ENCODE assay signal across 16 cellular contexts in genomic region chr18:39724652-39725051, GRCh38.
DNase-seq lines count a peak whose midpoint lies in the region; ATAC-seq, FAIRE-seq and TF ChIP-seq lines count a peak whose summit lies in the region.
"Had no signal": no experiment of that assay in that cellular context is flagged by ENCODE, and none has a peak within 500 bp of the region (broad histone marks: within the 10 kb centered on the region; RNA-seq: fewer than 3 reads in every experiment).

No MANE protein-coding gene starts in this region.

- H2BK15ac ChIP-seq in IMR-90 (ENCODE audit: low read depth, low read length): no peak overlapping the region

- FAIRE-seq in frontal cortex (lab: Jason Lieb, UNC): no peak
- FAIRE-seq: GM12892, H1 had no signal

- POLR2A ChIA-PET in IMR-90 (lab: Charles Lee; ENCODE audit: unreplicated experiment): no interaction called here

- no peak overlapping the region for H3K4ac ChIP-seq in IMR-90 (ENCODE audit: low read depth, low read length)

- DNase-seq in IMR-90: peak; percentile 33
- DNase-seq in astrocyte of the spinal cord (ENCODE audit: low read depth, low spot score): peak; percentile 30
- DNase-seq in fibroblast of lung (ENCODE audit: low read depth in 2 of 2): peak; percentile 17 to 20
- DNase-seq in retinal pigment epithelial cell (ENCODE audit: low read depth): peak; percentile 3
- DNase-seq in frontal cortex (ENCODE audit: low spot score in 2 of 2): no peak
- DNase-seq: C1 segment of cervical spinal cord, DMS 273 treated with DMSO at 0.1 percent for 48 hours, NCI-H187, NCI-H510A, NCI-H82, PC-3 had no signal

- no peak overlapping the region for H2BK120ac ChIP-seq in IMR-90 (ENCODE audit: low read depth, low read length)

- TF ChIP-seq POLR2A in IMR-90 (IDR thresholded peaks at IDR 0.05; ENCODE audit: low read depth, low read length): no peak

- no peak overlapping the region for H3K18ac ChIP-seq in IMR-90 (ENCODE audit: low read depth, low read length)

- dilution Hi-C loops in IMR-90 (cut with HindIII; ENCODE audit: low sequenced_read_pairs, unreplicated experiment): no loop called here

- H3K27me3 ChIP-seq in IMR-90 (ENCODE audit: control insufficient read depth, insufficient read depth, low read length) (no peaks in the 10 kb centered on the region), fibroblast of lung (ENCODE audit: control insufficient read depth, insufficient read depth, low read length) (no peaks in the 10 kb centered on the region)

- H4K91ac ChIP-seq in IMR-90 (ENCODE audit: insufficient read depth, low read depth, low read length): no peak overlapping the region

- H3K9me3 ChIP-seq in IMR-90 (ENCODE audit: control insufficient read depth, insufficient read depth, low read length) (no peaks in the 10 kb centered on the region), fibroblast of lung (ENCODE audit: control insufficient read depth, insufficient read depth, low read depth, low read length) (no peaks in the 10 kb centered on the region)

- H2AFZ ChIP-seq in IMR-90 (replicated peaks; ENCODE audit: low read length, poor library complexity): no peak overlapping the region
- no peak overlapping the region for H2AFZ ChIP-seq in fibroblast of lung (ENCODE audit: low read length)

- ATAC-seq in IMR-90 (ENCODE audit: low read depth): no peak
- no peak for ATAC-seq in HG03457 (IDR thresholded peaks at IDR 0.05; ENCODE audit: unreplicated experiment)
- ATAC-seq in GM21447 (IDR thresholded peaks at IDR 0.05; ENCODE audit: unreplicated experiment): no peak
- ATAC-seq: PC-3 had no signal

- H3K4me3 ChIP-seq in IMR-90 (ENCODE audit: insufficient read depth, low read depth, low read length) (no peak overlapping the region), astrocyte of the spinal cord (ENCODE audit: low read depth, low read length) (no peak overlapping the region), fibroblast of lung (replicated peaks in 1 of 4; ENCODE audit: control extremely low read depth in 1 of 4, insufficient read depth in 1 of 4, low read depth in 3 of 4, low read length in 4 of 4) (no peak overlapping the region), retinal pigment epithelial cell (ENCODE audit: low read length) (no peak overlapping the region)

- H3K36me3 ChIP-seq in IMR-90 (ENCODE audit: control insufficient read depth, insufficient read depth, low read length) (no peaks in the 10 kb centered on the region), fibroblast of lung (ENCODE audit: control insufficient read depth, insufficient read depth, low read length) (no peaks in the 10 kb centered on the region)

- TF ChIP-seq CTCF in IMR-90 (conservative IDR thresholded peaks at IDR 0.05; ENCODE audit: low read depth, low read length) (no peak), astrocyte of the spinal cord (IDR thresholded peaks at IDR 0.05; ENCODE audit: low read depth, low read length) (no peak), fibroblast of lung (conservative IDR thresholded peaks at IDR 0.05 in 1 of 2, IDR thresholded peaks at IDR 0.05 in 1 of 2; ENCODE audit: low read depth in 1 of 2, low read length in 2 of 2) (no peak), retinal pigment epithelial cell (conservative IDR thresholded peaks at IDR 0.05; ENCODE audit: low read depth, low read length) (no peak)

- H3K23ac ChIP-seq in IMR-90 (ENCODE audit: low read depth, low read length): no peak overlapping the region

- in situ Hi-C loops in IMR-90 (cut with MboI; ENCODE audit: low sequenced_read_pairs): no loop called here
- in situ Hi-C loops in astrocyte of the spinal cord (cut with HindIII; ENCODE audit: low sequenced_read_pairs): no loop called here

- BruUV-seq in IMR-90 (replicated peaks; lab: Mats Ljungman, UMichigan): no TSS peak

- H3K9ac ChIP-seq in IMR-90 (ENCODE audit: low read depth, low read length) (no peak overlapping the region), fibroblast of lung (ENCODE audit: insufficient read depth, low read length) (no peak overlapping the region)

- H3K27ac ChIP-seq in IMR-90 (ENCODE audit: insufficient read depth, low read length) (no peak overlapping the region), fibroblast of lung (ENCODE audit: insufficient read depth, low read length) (no peak overlapping the region)
- H3K27ac ChIP-seq: RWPE1 had no signal

- CTCF ChIA-PET in IMR-90 (lab: Yijun Ruan, JAX): interaction anchor here (1.0 kb wide), 1 partner anchor 16 kb away, joined by 3 read pairs; no protein-coding TSS in a partner anchor

- no peaks in the 10 kb centered on the region for H3K9me1 ChIP-seq in IMR-90 (ENCODE audit: insufficient read depth, low read length)

- intact Hi-C loops in IMR-90 (cut with micrococcal nuclease): no loop called here

- no peak overlapping the region for H3K14ac ChIP-seq in IMR-90 (replicated peaks; ENCODE audit: low read depth, low read length)

- H4K20me1 ChIP-seq in IMR-90 (ENCODE audit: insufficient read depth, low read length): no peaks in the 10 kb centered on the region
- H4K20me1 ChIP-seq in fibroblast of lung (ENCODE audit: control insufficient read depth, extremely low read depth, insufficient read depth, low read length): no peaks in the 10 kb centered on the region

- no peak overlapping the region for H4K5ac ChIP-seq in IMR-90 (ENCODE audit: low read depth, low read length)

- no peaks in the 10 kb centered on the region for H3K79me2 ChIP-seq in fibroblast of lung (ENCODE audit: control insufficient read depth, insufficient read depth, low read length)

- no peak overlapping the region for H3K4me2 ChIP-seq in IMR-90 (ENCODE audit: low read depth, low read length)
- no peak overlapping the region for H3K4me2 ChIP-seq in fibroblast of lung (ENCODE audit: extremely low read depth, insufficient read depth, low read length)

- no peak overlapping the region for H3K56ac ChIP-seq in IMR-90 (ENCODE audit: extremely low read depth, insufficient read depth, low read length)

- no peak overlapping the region for H2AK9ac ChIP-seq in IMR-90 (replicated peaks; ENCODE audit: low read depth, low read length, poor library complexity)

- no peak overlapping the region for H4K8ac ChIP-seq in IMR-90 (ENCODE audit: low read depth in 2 of 2, low read length in 2 of 2)

- no peak overlapping the region for H2BK5ac ChIP-seq in IMR-90 (ENCODE audit: low read depth, low read length, poor library complexity, severe bottlenecking)

- no peaks in the 10 kb centered on the region for H3K79me1 ChIP-seq in IMR-90 (ENCODE audit: low read depth in 1 of 2, low read length in 2 of 2)

- H2BK20ac ChIP-seq in IMR-90 (ENCODE audit: low read depth, low read length): no peak overlapping the region

- H3K4me1 ChIP-seq in IMR-90 (ENCODE audit: control insufficient read depth, insufficient read depth, low read length) (no peaks in the 10 kb centered on the region; the same call in none of the 2 replicates), fibroblast of lung (ENCODE audit: control insufficient read depth, extremely low read depth, insufficient read depth, low read length) (no peaks in the 10 kb centered on the region)

- no peak overlapping the region for H2AK5ac ChIP-seq in IMR-90 (ENCODE audit: low read depth, low read length)

- no peak for TF ChIP-seq RAD21 in IMR-90 (IDR thresholded peaks at IDR 0.05; ENCODE audit: low read length)

TF ChIP-seq in IMR-90, 13 proteins besides CTCF, POLR2A, EP300 and RAD21:
- TF ChIP-seq SMC3 (IDR thresholded peaks at IDR 0.05; ENCODE audit: low read depth, low read length): no peak
- TF ChIP-seq CHD1 (IDR thresholded peaks at IDR 0.05; ENCODE audit: low read depth, low read length): no peak
- TF ChIP-seq MXI1 (IDR thresholded peaks at IDR 0.05; ENCODE audit: borderline replicate concordance, low read depth, low read length): no peak
- no peak for TF ChIP-seq FOS (IDR thresholded peaks at IDR 0.05; ENCODE audit: low read depth, low read length)
- TF ChIP-seq CEBPB (IDR thresholded peaks at IDR 0.05; ENCODE audit: low read depth, low read length): no peak
- no peak for TF ChIP-seq BHLHE40 (IDR thresholded peaks at IDR 0.05; ENCODE audit: low read depth, low read length)
- no peak for TF ChIP-seq MAFK (IDR thresholded peaks at IDR 0.05; ENCODE audit: low read depth, low read length)
- TF ChIP-seq NFE2L2 (IDR thresholded peaks at IDR 0.05; ENCODE audit: low read depth, low read length): no peak
- TF ChIP-seq RCOR1 (IDR thresholded peaks at IDR 0.05; ENCODE audit: insufficient replicate concordance, low read length): no peak
- TF ChIP-seq RFX5 (IDR thresholded peaks at IDR 0.05; ENCODE audit: low read depth, low read length): no peak
- TF ChIP-seq, protein P1, sequence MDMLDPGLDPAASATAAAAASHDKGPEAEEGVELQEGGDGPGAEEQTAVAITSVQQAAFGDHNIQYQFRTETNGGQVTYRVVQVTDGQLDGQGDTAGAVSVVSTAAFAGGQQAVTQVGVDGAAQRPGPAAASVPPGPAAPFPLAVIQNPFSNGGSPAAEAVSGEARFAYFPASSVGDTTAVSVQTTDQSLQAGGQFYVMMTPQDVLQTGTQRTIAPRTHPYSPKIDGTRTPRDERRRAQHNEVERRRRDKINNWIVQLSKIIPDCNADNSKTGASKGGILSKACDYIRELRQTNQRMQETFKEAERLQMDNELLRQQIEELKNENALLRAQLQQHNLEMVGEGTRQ (IDR thresholded peaks at IDR 0.05; ENCODE audit: low read depth, low read length): no peak
- TF ChIP-seq, protein P2, sequence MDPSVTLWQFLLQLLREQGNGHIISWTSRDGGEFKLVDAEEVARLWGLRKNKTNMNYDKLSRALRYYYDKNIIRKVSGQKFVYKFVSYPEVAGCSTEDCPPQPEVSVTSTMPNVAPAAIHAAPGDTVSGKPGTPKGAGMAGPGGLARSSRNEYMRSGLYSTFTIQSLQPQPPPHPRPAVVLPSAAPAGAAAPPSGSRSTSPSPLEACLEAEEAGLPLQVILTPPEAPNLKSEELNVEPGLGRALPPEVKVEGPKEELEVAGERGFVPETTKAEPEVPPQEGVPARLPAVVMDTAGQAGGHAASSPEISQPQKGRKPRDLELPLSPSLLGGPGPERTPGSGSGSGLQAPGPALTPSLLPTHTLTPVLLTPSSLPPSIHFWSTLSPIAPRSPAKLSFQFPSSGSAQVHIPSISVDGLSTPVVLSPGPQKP (IDR thresholded peaks at IDR 0.05; ENCODE audit: borderline replicate concordance, low read depth, low read length): no peak
- no peak for TF ChIP-seq MAZ (IDR thresholded peaks at IDR 0.05; ENCODE audit: borderline replicate concordance, low read depth, low read length)
TF ChIP-seq in IMR-90: peak in this region for 0.

Comparison
In these comparisons a context has a peak if more than half of its experiments do, and no peak if none do; other contexts are left out.
1. DNase-seq: peak in IMR-90 (single experiment), astrocyte of the spinal cord (single experiment), fibroblast of lung (2 of 2) and retinal pigment epithelial cell (single experiment); none in frontal cortex (0 of 2).